ENCODE assay signal across 15 cellular contexts in genomic region chr4:61468091-61468720, GRCh38.
DNase-seq lines count a peak whose midpoint lies in the region; ATAC-seq, FAIRE-seq and TF ChIP-seq lines count a peak whose summit lies in the region.
"Had no signal": no experiment of that assay in that cellular context is flagged by ENCODE, and none has a peak within 500 bp of the region (broad histone marks: within the 10 kb centered on the region; RNA-seq: fewer than 3 reads in every experiment).

No MANE protein-coding gene starts in this region.

- H2BK12ac ChIP-seq in H1 (ENCODE audit: low read depth, low read length) (no peak overlapping the region), neuronal stem cell (ENCODE audit: low read length) (no peak overlapping the region)

- H3K9me3 ChIP-seq in H1 (ENCODE audit: insufficient read depth in 2 of 2, low read depth in 1 of 2, low read length in 1 of 2) (no peaks in the 10 kb centered on the region), neuronal stem cell (replicated peaks in 1 of 2; ENCODE audit: control insufficient read depth in 2 of 2, insufficient read depth in 1 of 2, low read depth in 1 of 2, low read length in 2 of 2) (no peaks in the 10 kb centered on the region), left lung (no peaks in the 10 kb centered on the region)
- H3K9me3 ChIP-seq: neutrophil, Peyer's patch had no signal

- H2BK5ac ChIP-seq in H1 (ENCODE audit: low read depth, low read length) (no peak overlapping the region), neuronal stem cell (ENCODE audit: low read length) (no peak overlapping the region)

- no peak for ATAC-seq in left lung
- no peak for ATAC-seq in GM21737 (IDR thresholded peaks at IDR 0.05; ENCODE audit: unreplicated experiment)
- ATAC-seq: left cardiac atrium; stimulated activated memory B cell treated with anti-CD40 and anti-IgM and Interleukin-4, amounts not matched to agents 10 μg/mL and 1 μg/mL and 100 μg/mL, for 72 hours had no signal

- H3K4me1 ChIP-seq in H1 (replicated peaks in 1 of 4; ENCODE audit: control insufficient read depth in 3 of 4, insufficient read depth in 4 of 4, low read length in 3 of 4) (0 out of 7 replicates have a peak, but pooled peaks cover 0 to 1% (median 0%) of the 10 kb centered on the region in 4 experiments), neuronal stem cell (ENCODE audit: control insufficient read depth in 2 of 2, insufficient read depth in 1 of 2, low read depth in 1 of 2, low read length in 2 of 2) (peaks cover 0 to 3% of the 10 kb centered on the region in 2 donors), left lung (no peaks in the 10 kb centered on the region)
- H3K4me1 ChIP-seq: Peyer's patch had no signal

- no peaks in the 10 kb centered on the region for H3K79me2 ChIP-seq in H1 (ENCODE audit: control insufficient read depth in 1 of 2, insufficient read depth in 2 of 2, low read length in 2 of 2)

- H2AFZ ChIP-seq in H1 (ENCODE audit: low read length) (no peak overlapping the region), neuronal stem cell (ENCODE audit: low read length) (no peak overlapping the region)

- H4K8ac ChIP-seq in H1 (ENCODE audit: extremely low read depth, insufficient read depth, low read length) (no peak overlapping the region), neuronal stem cell (ENCODE audit: low read depth, low read length) (no peak overlapping the region)

- no peak for TF ChIP-seq RAD21 in H1 (IDR thresholded peaks at IDR 0.05 in 1 of 2, conservative IDR thresholded peaks at IDR 0.05 in 1 of 2; ENCODE audit: low read depth in 2 of 2, low read length in 2 of 2)

- H4K20me1 ChIP-seq in H1 (replicated peaks in 1 of 2; ENCODE audit: control insufficient read depth in 1 of 2, insufficient read depth in 2 of 2, low read length in 2 of 2): no peaks in the 10 kb centered on the region

- H3K14ac ChIP-seq in H1 (ENCODE audit: insufficient read length): no peak overlapping the region
- H3K14ac ChIP-seq in neuronal stem cell (ENCODE audit: low read length): no peak overlapping the region

- FAIRE-seq in RCC 7860 (lab: Jason Lieb, UNC): peak; percentile 58
- FAIRE-seq in H1 (lab: Jason Lieb, UNC): peak; percentile 39

- H3K27ac ChIP-seq in H1 (ENCODE audit: low read depth, low read length) (no peak overlapping the region), neuronal stem cell (replicated peaks; ENCODE audit: low read length) (no peak overlapping the region), left lung (no peak overlapping the region)
- H3K27ac ChIP-seq: neutrophil, Peyer's patch, WERI-Rb-1 had no signal

- H3K27me3 ChIP-seq in H1 (replicated peaks in 1 of 4; ENCODE audit: control insufficient read depth in 3 of 4, extremely low read depth in 1 of 4, insufficient read depth in 3 of 4, low read length in 3 of 4): no peaks in the 10 kb centered on the region
- no peaks in the 10 kb centered on the region for H3K27me3 ChIP-seq in neuronal stem cell (ENCODE audit: control insufficient read depth in 3 of 3, insufficient read depth in 3 of 3, low read depth in 1 of 3, low read length in 3 of 3)
- no peaks in the 10 kb centered on the region for H3K27me3 ChIP-seq in left lung
- H3K27me3 ChIP-seq: neutrophil, Peyer's patch had no signal

- TF ChIP-seq CTCF in H1 (IDR thresholded peaks at IDR 0.05; ENCODE audit: control extremely low read depth in 1 of 3, insufficient read depth in 1 of 3, low read depth in 1 of 3, low read length in 3 of 3) (no peak), left lung (IDR thresholded peaks at IDR 0.05) (no peak), GM20000 (IDR thresholded peaks at IDR 0.05; ENCODE audit: extremely low read depth, missing control alignments) (no peak)

- H3K4me2 ChIP-seq in H1 (ENCODE audit: insufficient read depth in 1 of 2, low read depth in 2 of 2, low read length in 2 of 2): no peak overlapping the region
- H3K4me2 ChIP-seq in neuronal stem cell (ENCODE audit: insufficient read depth, low read length, poor library complexity, severe bottlenecking): peak overlapping the region; percentile 33

- H3K23ac ChIP-seq in H1 (ENCODE audit: insufficient read length) (no peak overlapping the region), neuronal stem cell (ENCODE audit: low read depth, low read length, poor library complexity) (no peak overlapping the region)

- H3K23me2 ChIP-seq in H1 (ENCODE audit: low read depth, low read length): no peaks in the 10 kb centered on the region

- H3K9ac ChIP-seq in H1 (replicated peaks in 1 of 4; ENCODE audit: extremely low read depth in 1 of 4, low read depth in 3 of 4, low read length in 3 of 4) (no peak overlapping the region), neuronal stem cell (ENCODE audit: low read depth, low read length, poor library complexity) (no peak overlapping the region)

- intact Hi-C loops in left lung (cut with DNase I): no loop called here

- H3K4ac ChIP-seq in H1 (replicated peaks; ENCODE audit: insufficient read length, low read depth, low read length) (no peak overlapping the region), neuronal stem cell (ENCODE audit: low read length) (no peak overlapping the region)

- H3K56ac ChIP-seq in H1 (replicated peaks; ENCODE audit: insufficient read length, low read depth, low read length): no peak overlapping the region

- no peak overlapping the region for H2BK120ac ChIP-seq in H1 (replicated peaks; ENCODE audit: low read depth, low read length)
- no peak overlapping the region for H2BK120ac ChIP-seq in neuronal stem cell (ENCODE audit: low read depth, low read length)

- POLR2A ChIA-PET in H1 (lab: Charles Lee; ENCODE audit: partially characterized antibody): no interaction called here

- WGBS in H1 (ENCODE audit: extremely low coverage in 1 of 2, insufficient coverage in 1 of 2, insufficient read length in 1 of 2, insufficient replicate concordance in 2 of 2, low coverage in 1 of 2, low lambda C conversion rate in 2 of 2, missing lambda C conversion rate in 1 of 2), 2 experiments: 81% methylated on average over 5 of the region's 5 CpGs; no CpG with 5 or more reads in 1 of the 2 experiments
- no CpG with 5 or more reads among the region's 5 CpGs for WGBS in neuronal stem cell (ENCODE audit: extremely low coverage in 2 of 2, insufficient read length in 2 of 2, insufficient replicate concordance in 1 of 2), 2 donors

- H3K36me3 ChIP-seq in H1 (ENCODE audit: control insufficient read depth in 2 of 4, insufficient read depth in 4 of 4, low read length in 3 of 4) (no peaks in the 10 kb centered on the region), neuronal stem cell (replicated peaks in 1 of 2; ENCODE audit: control insufficient read depth in 2 of 2, insufficient read depth in 2 of 2, low read length in 2 of 2) (no peaks in the 10 kb centered on the region), left lung (no peaks in the 10 kb centered on the region)
- H3K36me3 ChIP-seq: neutrophil, Peyer's patch, WERI-Rb-1 had no signal

- H4K91ac ChIP-seq in H1 (replicated peaks; ENCODE audit: insufficient read length, low read length) (no peak overlapping the region), neuronal stem cell (ENCODE audit: low read depth, low read length, poor library complexity) (no peak overlapping the region)

- no peak overlapping the region for H2BK20ac ChIP-seq in H1 (ENCODE audit: low read length)

- H2BK15ac ChIP-seq in H1 (ENCODE audit: low read length): no peak overlapping the region
- no peak overlapping the region for H2BK15ac ChIP-seq in neuronal stem cell (ENCODE audit: low read length)

- DNase-seq in HPDE6-E6E7 (ENCODE audit: extremely low spot score): peak; percentile 51
- peak; percentile 39 for DNase-seq in RCC 7860 (ENCODE audit: low spot score)
- no peak for DNase-seq in H1 (ENCODE audit: low read depth in 1 of 2, low spot score in 2 of 2)
- no peak for DNase-seq in neuronal stem cell (ENCODE audit: low spot score)
- no peak for DNase-seq in left lung
- DNase-seq in NCI-H345 (lab: John Stamatoyannopoulos, UW): no peak
- DNase-seq in GM20000 (ENCODE audit: low spot score): no peak
- DNase-seq: H7, left cardiac atrium, NCI-H2171 treated with DMSO at 0.1 percent for 48 hours, Peyer's patch, WERI-Rb-1 had no signal

- no peak overlapping the region for H3K4me3 ChIP-seq in H1 (ENCODE audit: extremely low read depth in 1 of 4, insufficient read depth in 2 of 4, low read depth in 3 of 4, low read length in 4 of 4)
- H3K4me3 ChIP-seq in neuronal stem cell (ENCODE audit: low read length in 2 of 2): no peak overlapping the region
- no peak overlapping the region for H3K4me3 ChIP-seq in left lung
- H3K4me3 ChIP-seq: Peyer's patch had no signal

- H4K5ac ChIP-seq in H1 (ENCODE audit: insufficient read length, low read depth, low read length): no peak overlapping the region

- H3K18ac ChIP-seq in H1 (ENCODE audit: extremely low read depth, low read length) (no peak overlapping the region), neuronal stem cell (ENCODE audit: low read length) (no peak overlapping the region)

- H2AK5ac ChIP-seq in H1 (ENCODE audit: low read depth, low read length) (no peak overlapping the region), neuronal stem cell (ENCODE audit: low read depth, low read length) (no peak overlapping the region)

- no peak for TF ChIP-seq EP300 in H1 (IDR thresholded peaks at IDR 0.05; ENCODE audit: borderline replicate concordance in 1 of 2, low read depth in 2 of 2, low read length in 2 of 2)

- no peak for TF ChIP-seq POLR2A in H1 (IDR thresholded peaks at IDR 0.05; ENCODE audit: control extremely low read depth in 1 of 2, low read depth in 2 of 2, low read length in 2 of 2)

- CTCF ChIA-PET in H1 (lab: Charles Lee; ENCODE audit: partially characterized antibody): interaction anchor here (0.6 kb wide), 1 partner anchor 60 kb away, joined by 3 read pairs; no protein-coding TSS in a partner anchor

- no peaks in the 10 kb centered on the region for H3K79me1 ChIP-seq in H1 (ENCODE audit: low read depth, low read length)
- H3K79me1 ChIP-seq in neuronal stem cell (ENCODE audit: low read depth, low read length): no peaks in the 10 kb centered on the region

TF ChIP-seq in H1, 55 proteins besides CTCF, POLR2A, EP300 and RAD21 (continues in another document):
- TF ChIP-seq TEAD4 (IDR thresholded peaks at IDR 0.05; ENCODE audit: low read depth, low read length) (no peak), TAF7 (optimal IDR thresholded peaks at IDR 0.05; ENCODE audit: borderline replicate concordance, low read depth, low read length) (no peak), PHF8 (conservative IDR thresholded peaks at IDR 0.05; ENCODE audit: low read depth, low read length) (no peak), EZH2 (IDR thresholded peaks at IDR 0.05; ENCODE audit: low read depth, low read length, severe bottlenecking) (no peak)

Comparison
In these comparisons a context has a peak if more than half of its experiments do, and no peak if none do; other contexts are left out.
1. DNase-seq: peak in HPDE6-E6E7 (single experiment) and RCC 7860 (single experiment); none in H1 (0 of 2), neuronal stem cell (single experiment), left lung (0 of 2), NCI-H345 (single experiment) and GM20000 (single experiment).